ENCODE assay signal across 1 cellular context in genomic region chr18:44945847-44946490, GRCh38.
TF ChIP-seq lines count a peak whose summit lies in the region.

No MANE protein-coding gene starts in this region.

TF ChIP-seq in GM23338, 12 proteins besides CTCF, POLR2A, EP300 and RAD21 (continued from another document):
- TF ChIP-seq, protein P1, sequence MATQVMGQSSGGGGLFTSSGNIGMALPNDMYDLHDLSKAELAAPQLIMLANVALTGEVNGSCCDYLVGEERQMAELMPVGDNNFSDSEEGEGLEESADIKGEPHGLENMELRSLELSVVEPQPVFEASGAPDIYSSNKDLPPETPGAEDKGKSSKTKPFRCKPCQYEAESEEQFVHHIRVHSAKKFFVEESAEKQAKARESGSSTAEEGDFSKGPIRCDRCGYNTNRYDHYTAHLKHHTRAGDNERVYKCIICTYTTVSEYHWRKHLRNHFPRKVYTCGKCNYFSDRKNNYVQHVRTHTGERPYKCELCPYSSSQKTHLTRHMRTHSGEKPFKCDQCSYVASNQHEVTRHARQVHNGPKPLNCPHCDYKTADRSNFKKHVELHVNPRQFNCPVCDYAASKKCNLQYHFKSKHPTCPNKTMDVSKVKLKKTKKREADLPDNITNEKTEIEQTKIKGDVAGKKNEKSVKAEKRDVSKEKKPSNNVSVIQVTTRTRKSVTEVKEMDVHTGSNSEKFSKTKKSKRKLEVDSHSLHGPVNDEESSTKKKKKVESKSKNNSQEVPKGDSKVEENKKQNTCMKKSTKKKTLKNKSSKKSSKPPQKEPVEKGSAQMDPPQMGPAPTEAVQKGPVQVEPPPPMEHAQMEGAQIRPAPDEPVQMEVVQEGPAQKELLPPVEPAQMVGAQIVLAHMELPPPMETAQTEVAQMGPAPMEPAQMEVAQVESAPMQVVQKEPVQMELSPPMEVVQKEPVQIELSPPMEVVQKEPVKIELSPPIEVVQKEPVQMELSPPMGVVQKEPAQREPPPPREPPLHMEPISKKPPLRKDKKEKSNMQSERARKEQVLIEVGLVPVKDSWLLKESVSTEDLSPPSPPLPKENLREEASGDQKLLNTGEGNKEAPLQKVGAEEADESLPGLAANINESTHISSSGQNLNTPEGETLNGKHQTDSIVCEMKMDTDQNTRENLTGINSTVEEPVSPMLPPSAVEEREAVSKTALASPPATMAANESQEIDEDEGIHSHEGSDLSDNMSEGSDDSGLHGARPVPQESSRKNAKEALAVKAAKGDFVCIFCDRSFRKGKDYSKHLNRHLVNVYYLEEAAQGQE (IDR thresholded peaks at IDR 0.05; ENCODE audit: unreplicated experiment): no peak
- TF ChIP-seq, protein P2, sequence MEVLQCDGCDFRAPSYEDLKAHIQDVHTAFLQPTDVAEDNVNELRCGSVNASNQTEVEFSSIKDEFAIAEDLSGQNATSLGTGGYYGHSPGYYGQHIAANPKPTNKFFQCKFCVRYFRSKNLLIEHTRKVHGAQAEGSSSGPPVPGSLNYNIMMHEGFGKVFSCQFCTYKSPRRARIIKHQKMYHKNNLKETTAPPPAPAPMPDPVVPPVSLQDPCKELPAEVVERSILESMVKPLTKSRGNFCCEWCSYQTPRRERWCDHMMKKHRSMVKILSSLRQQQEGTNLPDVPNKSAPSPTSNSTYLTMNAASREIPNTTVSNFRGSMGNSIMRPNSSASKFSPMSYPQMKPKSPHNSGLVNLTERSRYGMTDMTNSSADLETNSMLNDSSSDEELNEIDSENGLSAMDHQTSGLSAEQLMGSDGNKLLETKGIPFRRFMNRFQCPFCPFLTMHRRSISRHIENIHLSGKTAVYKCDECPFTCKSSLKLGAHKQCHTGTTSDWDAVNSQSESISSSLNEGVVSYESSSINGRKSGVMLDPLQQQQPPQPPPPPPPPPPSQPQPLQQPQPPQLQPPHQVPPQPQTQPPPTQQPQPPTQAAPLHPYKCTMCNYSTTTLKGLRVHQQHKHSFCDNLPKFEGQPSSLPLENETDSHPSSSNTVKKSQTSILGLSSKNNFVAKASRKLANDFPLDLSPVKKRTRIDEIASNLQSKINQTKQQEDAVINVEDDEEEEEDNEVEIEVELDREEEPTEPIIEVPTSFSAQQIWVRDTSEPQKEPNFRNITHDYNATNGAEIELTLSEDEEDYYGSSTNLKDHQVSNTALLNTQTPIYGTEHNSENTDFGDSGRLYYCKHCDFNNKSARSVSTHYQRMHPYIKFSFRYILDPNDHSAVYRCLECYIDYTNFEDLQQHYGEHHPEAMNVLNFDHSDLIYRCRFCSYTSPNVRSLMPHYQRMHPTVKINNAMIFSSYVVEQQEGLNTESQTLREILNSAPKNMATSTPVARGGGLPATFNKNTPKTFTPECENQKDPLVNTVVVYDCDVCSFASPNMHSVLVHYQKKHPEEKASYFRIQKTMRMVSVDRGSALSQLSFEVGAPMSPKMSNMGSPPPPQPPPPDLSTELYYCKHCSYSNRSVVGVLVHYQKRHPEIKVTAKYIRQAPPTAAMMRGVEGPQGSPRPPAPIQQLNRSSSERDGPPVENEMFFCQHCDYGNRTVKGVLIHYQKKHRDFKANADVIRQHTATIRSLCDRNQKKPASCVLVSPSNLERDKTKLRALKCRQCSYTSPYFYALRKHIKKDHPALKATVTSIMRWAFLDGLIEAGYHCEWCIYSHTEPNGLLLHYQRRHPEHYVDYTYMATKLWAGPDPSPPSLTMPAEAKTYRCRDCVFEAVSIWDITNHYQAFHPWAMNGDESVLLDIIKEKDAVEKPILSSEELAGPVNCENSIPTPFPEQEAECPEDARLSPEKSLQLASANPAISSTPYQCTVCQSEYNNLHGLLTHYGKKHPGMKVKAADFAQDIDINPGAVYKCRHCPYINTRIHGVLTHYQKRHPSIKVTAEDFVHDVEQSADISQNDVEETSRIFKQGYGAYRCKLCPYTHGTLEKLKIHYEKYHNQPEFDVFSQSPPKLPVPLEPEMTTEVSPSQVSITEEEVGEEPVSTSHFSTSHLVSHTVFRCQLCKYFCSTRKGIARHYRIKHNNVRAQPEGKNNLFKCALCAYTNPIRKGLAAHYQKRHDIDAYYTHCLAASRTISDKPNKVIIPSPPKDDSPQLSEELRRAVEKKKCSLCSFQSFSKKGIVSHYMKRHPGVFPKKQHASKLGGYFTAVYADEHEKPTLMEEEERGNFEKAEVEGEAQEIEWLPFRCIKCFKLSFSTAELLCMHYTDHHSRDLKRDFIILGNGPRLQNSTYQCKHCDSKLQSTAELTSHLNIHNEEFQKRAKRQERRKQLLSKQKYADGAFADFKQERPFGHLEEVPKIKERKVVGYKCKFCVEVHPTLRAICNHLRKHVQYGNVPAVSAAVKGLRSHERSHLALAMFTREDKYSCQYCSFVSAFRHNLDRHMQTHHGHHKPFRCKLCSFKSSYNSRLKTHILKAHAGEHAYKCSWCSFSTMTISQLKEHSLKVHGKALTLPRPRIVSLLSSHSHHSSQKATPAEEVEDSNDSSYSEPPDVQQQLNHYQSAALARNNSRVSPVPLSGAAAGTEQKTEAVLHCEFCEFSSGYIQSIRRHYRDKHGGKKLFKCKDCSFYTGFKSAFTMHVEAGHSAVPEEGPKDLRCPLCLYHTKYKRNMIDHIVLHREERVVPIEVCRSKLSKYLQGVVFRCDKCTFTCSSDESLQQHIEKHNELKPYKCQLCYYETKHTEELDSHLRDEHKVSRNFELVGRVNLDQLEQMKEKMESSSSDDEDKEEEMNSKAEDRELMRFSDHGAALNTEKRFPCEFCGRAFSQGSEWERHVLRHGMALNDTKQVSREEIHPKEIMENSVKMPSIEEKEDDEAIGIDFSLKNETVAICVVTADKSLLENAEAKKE (CRISPR knock-in tag; IDR thresholded peaks at IDR 0.05): no peak
- TF ChIP-seq STAT1 (IDR thresholded peaks at IDR 0.05; ENCODE audit: unreplicated experiment) (no peak), POLR2AphosphoS5 (IDR thresholded peaks at IDR 0.05; ENCODE audit: low read depth) (no peak), ZNF331 (CRISPR knock-in tag; IDR thresholded peaks at IDR 0.05; ENCODE audit: low read depth) (no peak), EZH2 (IDR thresholded peaks at IDR 0.05; ENCODE audit: low read depth, unreplicated experiment) (no peak), ZNF114 (CRISPR knock-in tag; IDR thresholded peaks at IDR 0.05) (no peak), JUNB (IDR thresholded peaks at IDR 0.05; ENCODE audit: unreplicated experiment) (no peak), EZH2phosphoT487 (IDR thresholded peaks at IDR 0.05; ENCODE audit: unreplicated experiment) (no peak), CREB1 (CRISPR knock-in tag; IDR thresholded peaks at IDR 0.05; ENCODE audit: low read depth) (no peak)
